In the genomic region with DNA sequence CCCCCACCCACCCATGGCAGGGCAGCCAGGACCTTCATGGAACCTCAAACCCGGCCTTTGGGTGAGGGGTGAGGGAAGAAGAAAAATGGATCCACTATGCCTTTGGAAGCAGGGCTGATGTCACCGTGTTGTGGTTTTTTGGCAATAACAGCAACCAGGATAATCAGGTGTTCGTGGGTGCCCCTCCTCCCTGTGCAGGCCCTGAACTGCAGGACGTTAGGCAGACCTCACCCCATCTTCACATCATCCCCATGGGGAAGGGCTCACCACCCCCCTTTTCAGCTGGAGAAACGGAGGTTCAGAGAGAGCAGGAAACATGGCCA, we compare ENCODE assay signal across 13 cellular contexts. TPM values are rescaled to one million over a fixed set of nuclear protein-coding genes. Genes with fewer than 3 reads are reported as not detected.
DNase-seq lines count a peak whose midpoint lies in the region; ATAC-seq and TF ChIP-seq lines count a peak whose summit lies in the region.
"Had no signal": no experiment of that assay in that cellular context is flagged by ENCODE, and none has a peak within 500 bp of the region (broad histone marks: within the 10 kb centered on the region; RNA-seq: fewer than 3 reads in every experiment).

No MANE protein-coding gene starts in this region.

- DNase-seq in LNCaP clone FGC (ENCODE audit: low read depth) (no peak), caudate nucleus (lab: John Stamatoyannopoulos, UW) (no peak), thoracic aorta (ENCODE audit: low spot score) (no peak)
- DNase-seq: activated CD4-positive, CD25-positive, alpha-beta regulatory T cell; activated CD8-positive, alpha-beta memory T cell treated with anti-CD3 and anti-CD28 coated beads, Interleukin-2, amount 50 U/mL, for 4 hours; NCI-H1092 had no signal

- no peaks in the 10 kb centered on the region for H3K36me3 ChIP-seq in muscle layer of colon (ENCODE audit: insufficient read depth, low read length)
- H3K36me3 ChIP-seq in thoracic aorta = no peaks in the 10 kb centered on the region

- no peak overlapping the region for H3K4me3 ChIP-seq in LNCaP clone FGC (ENCODE audit: low read depth, low read length)
- H3K4me3 ChIP-seq in muscle layer of colon (ENCODE audit: low read depth in 1 of 2, low read length in 2 of 2) = peak overlapping the region in 1 of 2 donors; percentile 43
- no peak overlapping the region for H3K4me3 ChIP-seq in thoracic aorta
- H3K4me3 ChIP-seq: testis had no signal

- H3K9me3 ChIP-seq in muscle layer of colon (ENCODE audit: low read length) = no peaks in the 10 kb centered on the region
- H3K9me3 ChIP-seq in thoracic aorta = no peaks in the 10 kb centered on the region
- H3K9me3 ChIP-seq: testis had no signal

- H3K27me3 ChIP-seq in muscle layer of colon (ENCODE audit: control insufficient read depth in 1 of 2, insufficient read depth in 2 of 2, low read length in 2 of 2) (no peaks in the 10 kb centered on the region), thoracic aorta (replicated peaks; ENCODE audit: insufficient read depth) (no peaks in the 10 kb centered on the region)
- H3K27me3 ChIP-seq: testis had no signal

- ATAC-seq in thoracic aorta (ENCODE audit: insufficient number of reproducible peaks, low FRiP score, low read depth) = no peak
- no peak for ATAC-seq in HG03025 (IDR thresholded peaks at IDR 0.05; ENCODE audit: low FRiP score, unreplicated experiment)
- no peak for ATAC-seq in HG03097 (IDR thresholded peaks at IDR 0.05; ENCODE audit: low FRiP score, unreplicated experiment)
- ATAC-seq in GM21786 (IDR thresholded peaks at IDR 0.05; ENCODE audit: unreplicated experiment) = no peak
- ATAC-seq in GM18861 (IDR thresholded peaks at IDR 0.05; ENCODE audit: unreplicated experiment) = no peak

- no peak overlapping the region for H3K9ac ChIP-seq in muscle layer of colon (ENCODE audit: low read length)

- peak overlapping the region; percentile 63 for H3K27ac ChIP-seq in caudate nucleus (ENCODE audit: low read depth, low read length)
- peak overlapping the region; percentile 28 for H3K27ac ChIP-seq in muscle layer of colon (ENCODE audit: low read depth, low read length)
- H3K27ac ChIP-seq in thoracic aorta = peak overlapping the region; percentile 62 to 70
- H3K27ac ChIP-seq: epithelial cell of prostate had no signal

- TF ChIP-seq CTCF in LNCaP clone FGC (IDR thresholded peaks at IDR 0.05; ENCODE audit: control insufficient read depth, extremely low read depth, insufficient read depth) (peak; percentile 39; the same call in 1 of the 2 replicates), thoracic aorta (IDR thresholded peaks at IDR 0.05) (no peak)

- H3K4me1 ChIP-seq in muscle layer of colon (ENCODE audit: insufficient read depth, low read length) (peaks cover 15% of the 10 kb centered on the region), thoracic aorta (ENCODE audit: control insufficient read depth in 1 of 2, low read depth in 2 of 2) (peaks cover 15 to 25% of the 10 kb centered on the region in 2 donors)

RNA-seq across cellular contexts. Expression of a gene that starts 3.6 kb away (rescaled TPM):
- total RNA-seq in thoracic aorta = 1 to 10 TPM in 1 of 2 donors, not detected in 1; 2.0 TPM

RNA-seq across cellular contexts. Expression of a gene that starts 41.0 kb away (rescaled TPM):
- total RNA-seq in thoracic aorta = 10 to 100 TPM; 33.2 to 58.5 TPM
